Comparison of ENCODE assay signal across 20 cellular contexts in genomic region chr9:114006931-114007691, GRCh38.
DNase-seq lines count a peak whose midpoint lies in the region; ATAC-seq and TF ChIP-seq lines count a peak whose summit lies in the region.
"Had no signal": no experiment of that assay in that cellular context is flagged by ENCODE, and none has a peak within 500 bp of the region (broad histone marks: within the 10 kb centered on the region; RNA-seq: fewer than 3 reads in every experiment).

No MANE protein-coding gene starts in this region.

- H3K4me1 Mint-ChIP-seq in CD14-positive monocyte (peaks cover 30% of the 10 kb centered on the region), endodermal cell (no peaks in the 10 kb centered on the region), progenitor cell of endocrine pancreas (ENCODE audit: low read depth) (peaks cover 2% of the 10 kb centered on the region)
- H3K4me1 Mint-ChIP-seq: immature natural killer cell had no signal

- H3K36me3 Mint-ChIP-seq in CD14-positive monocyte (peaks cover 22 to 35% of the 10 kb centered on the region in 2 donors), endodermal cell (ENCODE audit: low read depth) (peaks cover 71% of the 10 kb centered on the region), progenitor cell of endocrine pancreas (ENCODE audit: insufficient read depth) (peaks cover 33% of the 10 kb centered on the region)

- H3K27ac Mint-ChIP-seq in CD14-positive monocyte, result no peak overlapping the region
- no peak overlapping the region for H3K27ac Mint-ChIP-seq in endodermal cell
- no peak overlapping the region for H3K27ac Mint-ChIP-seq in progenitor cell of endocrine pancreas
- H3K27ac Mint-ChIP-seq: activated CD8-positive, alpha-beta T cell treated with anti-CD3 and anti-CD28 coated beads, Interleukin-2, amount 10 ng/mL, durations not matched to agents 7 days and 5 days; activated T-helper 1 cell treated with anti-CD3 and anti-CD28 coated beads, Interleukin-12 subunit alpha, Interleukin-12 subunit beta, Interleukin-2, Interleukin-4 antibody, amounts not matched to agents 30 ng/mL and 10 ng/mL and 1 ng/mL, durations not matched to agents 14 hours and 24 hours and 36 hours; immature natural killer cell; stimulated activated naive CD8-positive, alpha-beta T cell treated with anti-CD3 and anti-CD28 coated beads, Interleukin-15, Interleukin-2, amounts not matched to agents 100 ng/mL and 50 ng/mL, for 24 hours had no signal

- no peaks in the 10 kb centered on the region for H3K27me3 ChIP-seq in Peyer's patch
- H3K27me3 ChIP-seq in endodermal cell (ENCODE audit: control insufficient read depth, insufficient read depth, low read length, poor library complexity, severe bottlenecking), result no peaks in the 10 kb centered on the region
- H3K27me3 ChIP-seq: upper lobe of left lung had no signal

- TF ChIP-seq CTCF in CD14-positive monocyte (IDR thresholded peaks at IDR 0.05) (no peak), Peyer's patch (IDR thresholded peaks at IDR 0.05) (no peak), endodermal cell (conservative IDR thresholded peaks at IDR 0.05) (no peak), progenitor cell of endocrine pancreas (IDR thresholded peaks at IDR 0.05; ENCODE audit: unreplicated experiment) (no peak)

- H3K9ac ChIP-seq in endodermal cell (ENCODE audit: extremely low read depth, low read length, poor library complexity, severe bottlenecking), result no peak overlapping the region

- no peak overlapping the region for H3K27ac ChIP-seq in Peyer's patch
- no peak overlapping the region for H3K27ac ChIP-seq in endodermal cell (ENCODE audit: low read depth, low read length)
- H3K27ac ChIP-seq: epithelial cell of prostate, lower lobe of right lung, upper lobe of left lung had no signal

- H3K27me3 Mint-ChIP-seq in CD14-positive monocyte (ENCODE audit: low read depth in 3 of 3), result peaks cover 3 to 6% (median 4%) of the 10 kb centered on the region in 3 donors
- no peaks in the 10 kb centered on the region for H3K27me3 Mint-ChIP-seq in endodermal cell (ENCODE audit: insufficient read depth)
- no peaks in the 10 kb centered on the region for H3K27me3 Mint-ChIP-seq in progenitor cell of endocrine pancreas
- H3K27me3 Mint-ChIP-seq: stimulated activated naive CD8-positive, alpha-beta T cell treated with anti-CD3 and anti-CD28 coated beads, Interleukin-15, Interleukin-2, amounts not matched to agents 100 ng/mL and 50 ng/mL, for 24 hours had no signal

- DNase-seq in CD14-positive monocyte (ENCODE audit: low spot score), result peak; percentile 24
- DNase-seq in Peyer's patch, result peak; percentile 14 to 40 (median 23)
- peak; percentile 22 for DNase-seq in endodermal cell
- peak; percentile 7 for DNase-seq in progenitor cell of endocrine pancreas (ENCODE audit: low spot score, unreplicated experiment)
- DNase-seq in NOMO-1 treated with DMSO at 0.1 percent for 48 hours (lab: John Stamatoyannopoulos, UW; ENCODE audit: unreplicated experiment), result no peak
- no peak for DNase-seq in NCI-H2107 (lab: John Stamatoyannopoulos, UW)
- DNase-seq in COLO668 (lab: John Stamatoyannopoulos, UW; ENCODE audit: unreplicated experiment), result no peak
- DNase-seq: activated CD8-positive, alpha-beta T cell treated with anti-CD3 and anti-CD28 coated beads, Interleukin-2, amount 10 ng/mL, durations not matched to agents 7 days and 5 days; COR-L47; foreskin fibroblast; immature natural killer cell; lower lobe of right lung; MM.1S; NCI-H146; NCI-H2227 treated with DMSO at 0.1 percent for 48 hours had no signal

- H3K9me3 ChIP-seq in Peyer's patch (no peaks in the 10 kb centered on the region), endodermal cell (ENCODE audit: control insufficient read depth, low read length) (no peaks in the 10 kb centered on the region)
- H3K9me3 ChIP-seq: lower lobe of right lung, upper lobe of left lung had no signal

- ATAC-seq in HG02588 (IDR thresholded peaks at IDR 0.05; ENCODE audit: unreplicated experiment), result no peak
- ATAC-seq: activated CD8-positive, alpha-beta T cell treated with anti-CD3 and anti-CD28 coated beads, Interleukin-2, amount 10 ng/mL, durations not matched to agents 7 days and 5 days; lower lobe of right lung had no signal

- no peak overlapping the region for H3K4me3 Mint-ChIP-seq in CD14-positive monocyte
- H3K4me3 Mint-ChIP-seq in endodermal cell, result no peak overlapping the region
- H3K4me3 Mint-ChIP-seq in progenitor cell of endocrine pancreas (ENCODE audit: low read depth), result no peak overlapping the region
- H3K4me3 Mint-ChIP-seq: activated CD8-positive, alpha-beta T cell treated with anti-CD3 and anti-CD28 coated beads, Interleukin-2, amount 10 ng/mL, durations not matched to agents 7 days and 5 days; activated T-helper 1 cell treated with anti-CD3 and anti-CD28 coated beads, Interleukin-12 subunit alpha, Interleukin-12 subunit beta, Interleukin-2, Interleukin-4 antibody, amounts not matched to agents 30 ng/mL and 10 ng/mL and 1 ng/mL, durations not matched to agents 14 hours and 24 hours and 36 hours; immature natural killer cell; stimulated activated naive CD8-positive, alpha-beta T cell treated with anti-CD3 and anti-CD28 coated beads, Interleukin-15, Interleukin-2, amounts not matched to agents 100 ng/mL and 50 ng/mL, for 24 hours had no signal

- no peak for TF ChIP-seq POLR2A in Peyer's patch (IDR thresholded peaks at IDR 0.05)

- no peak overlapping the region for H3K4me3 ChIP-seq in Peyer's patch
- no peak overlapping the region for H3K4me3 ChIP-seq in endodermal cell (ENCODE audit: low read length)
- H3K4me3 ChIP-seq: lower lobe of right lung, upper lobe of left lung had no signal

- intact Hi-C loops in CD14-positive monocyte (cut with micrococcal nuclease), result loop anchor here in 1 of 2 donors (10.0 kb wide), 1 partner anchor 72 kb away; no protein-coding TSS in a partner anchor

- H3K9me3 Mint-ChIP-seq in CD14-positive monocyte, result peaks cover 0 to 8% (median 2%) of the 10 kb centered on the region in 7 donors
- no peaks in the 10 kb centered on the region for H3K9me3 Mint-ChIP-seq in endodermal cell
- peaks cover 5% of the 10 kb centered on the region for H3K9me3 Mint-ChIP-seq in progenitor cell of endocrine pancreas (ENCODE audit: low read depth)
- H3K9me3 Mint-ChIP-seq: activated T-helper 1 cell treated with anti-CD3 and anti-CD28 coated beads, Interleukin-12 subunit alpha, Interleukin-12 subunit beta, Interleukin-2, Interleukin-4 antibody, amounts not matched to agents 30 ng/mL and 10 ng/mL and 1 ng/mL, durations not matched to agents 14 hours and 24 hours and 36 hours; immature natural killer cell; stimulated activated naive CD8-positive, alpha-beta T cell treated with anti-CD3 and anti-CD28 coated beads, Interleukin-15, Interleukin-2, amounts not matched to agents 100 ng/mL and 50 ng/mL, for 24 hours had no signal

- H3K4me1 ChIP-seq in Peyer's patch (no peaks in the 10 kb centered on the region), endodermal cell (ENCODE audit: control insufficient read depth, insufficient read depth, low read length) (no peaks in the 10 kb centered on the region)

- H3K36me3 ChIP-seq in Peyer's patch (no peaks in the 10 kb centered on the region), endodermal cell (ENCODE audit: control insufficient read depth, insufficient read depth, low read length) (peaks cover 43% of the 10 kb centered on the region)
- H3K36me3 ChIP-seq: lower lobe of right lung had no signal

- WGBS in endodermal cell (ENCODE audit: insufficient coverage in 1 of 2, insufficient read length in 1 of 2), 2 experiments, result 82% methylated on average over 10 of the region's 10 CpGs; no CpG with 5 or more reads in 1 of the 2 experiments

Comparison
In these comparisons a context has a peak if more than half of its experiments do, and no peak if none do; other contexts are left out.
1. DNase-seq: peak in CD14-positive monocyte (single experiment), Peyer's patch (3 of 3), endodermal cell (single experiment) and progenitor cell of endocrine pancreas (single experiment); none in NOMO-1 treated with DMSO at 0.1 percent for 48 hours (single experiment), NCI-H2107 (single experiment) and COLO668 (single experiment).